14 cellular contexts compared by ENCODE assay signal in genomic region chrX:118971552-118971951, GRCh38. TPM values are rescaled to one million over a fixed set of nuclear protein-coding genes. Genes with fewer than 3 reads are reported as not detected.
DNase-seq lines count a peak whose midpoint lies in the region; ATAC-seq and FAIRE-seq lines count a peak whose summit lies in the region.
"Had no signal": no experiment of that assay in that cellular context is flagged by ENCODE, and none has a peak within 500 bp of the region (broad histone marks: within the 10 kb centered on the region; RNA-seq: fewer than 3 reads in every experiment).

No MANE protein-coding gene starts in this region.

- H3K27ac ChIP-seq in small intestine (ENCODE audit: low read depth in 1 of 2, low read length in 1 of 2), result no peak overlapping the region

- H3K36me3 ChIP-seq in small intestine (ENCODE audit: control insufficient read depth in 2 of 2, insufficient read depth in 2 of 2, low read length in 2 of 2), result no peaks in the 10 kb centered on the region

- H3K9me3 ChIP-seq in small intestine (ENCODE audit: control insufficient read depth, low read depth), result no peaks in the 10 kb centered on the region
- H3K9me3 ChIP-seq: SK-N-SH had no signal

- 46 to 65% (median 62%) methylated on average over 3 of the region's 3 CpGs for WGBS in small intestine, 3 donors

- peak; percentile 15 for DNase-seq in NCI-H510A treated with DMSO at 0.1 percent for 48 hours (lab: John Stamatoyannopoulos, UW)
- no peak for DNase-seq in NCI-H510A (lab: John Stamatoyannopoulos, UW)
- peak; percentile 13 for DNase-seq in NCI-H1417 treated with DMSO at 0.1 percent for 48 hours (lab: John Stamatoyannopoulos, UW)
- peak; percentile 10 for DNase-seq in astrocyte of the hippocampus (ENCODE audit: low read depth, low spot score)
- DNase-seq in small intestine, result no peak
- DNase-seq: Calu3, HCEC 1CT, NCI-H1436 treated with DMSO at 0.1 percent for 48 hours, SK-N-SH, T-helper 1 cell had no signal

- FAIRE-seq in small intestine (lab: Jason Lieb, UNC), result no peak

- H3K4me3 ChIP-seq in small intestine (ENCODE audit: low read depth in 1 of 2, low read length in 2 of 2), result no peak overlapping the region

- no peaks in the 10 kb centered on the region for H3K4me1 ChIP-seq in small intestine (ENCODE audit: control insufficient read depth in 2 of 2, insufficient read depth in 1 of 2, low read depth in 1 of 2, low read length in 1 of 2)

- ATAC-seq in GM19463 (IDR thresholded peaks at IDR 0.05; ENCODE audit: unreplicated experiment), result no peak
- ATAC-seq in HG02623 (IDR thresholded peaks at IDR 0.05; ENCODE audit: unreplicated experiment), result no peak
- ATAC-seq: Right ventricle myocardium inferior had no signal

- H3K27me3 ChIP-seq in small intestine (ENCODE audit: control insufficient read depth in 2 of 2, insufficient read depth in 2 of 2, low read length in 2 of 2), result peaks cover 0 to 4% of the 10 kb centered on the region in 2 donors

RNA-seq across cellular contexts. Expression of gene LONRF3, which starts 2.9 kb away (rescaled TPM):
- 1 to 10 TPM; 2.0 to 3.4 (median 2.2) TPM for polyA plus RNA-seq in small intestine
- polyA plus RNA-seq: IgD-negative memory B cell had no signal

Comparison
In these comparisons a context has a peak if more than half of its experiments do, and no peak if none do; other contexts are left out.
1. DNase-seq: peak in NCI-H510A treated with DMSO at 0.1 percent for 48 hours (single experiment), NCI-H1417 treated with DMSO at 0.1 percent for 48 hours (single experiment) and astrocyte of the hippocampus (single experiment); none in NCI-H510A (single experiment) and small intestine (single experiment).